8 cellular contexts compared by ENCODE assay signal in genomic region chr2:110465312-110465711, GRCh38. TPM values are rescaled to one million over a fixed set of nuclear protein-coding genes. Genes with fewer than 3 reads are reported as not detected.
A peak's percentile ranks its signal among the peaks of the same experiment; 100 is the strongest.
DNase-seq lines count a peak whose midpoint lies in the region; ATAC-seq and TF ChIP-seq lines count a peak whose summit lies in the region.
"Not testable (repeated sequence)": the region's sequence is repeated elsewhere in the genome, so short reads cannot be mapped to it uniquely, and the experiment has no call there.
"Had no signal": no experiment of that assay in that cellular context is flagged by ENCODE, and none has a peak within 500 bp of the region (broad histone marks: within the 10 kb centered on the region; RNA-seq: fewer than 3 reads in every experiment).

No MANE protein-coding gene starts in this region.

- TF ChIP-seq CTCF in right lobe of liver (IDR thresholded peaks at IDR 0.05), result not testable (repeated sequence)

- TF ChIP-seq POLR2A in right lobe of liver (IDR thresholded peaks at IDR 0.05), result not testable (repeated sequence)

- not testable (repeated sequence) for H3K4me1 ChIP-seq in right lobe of liver

- H3K9me3 ChIP-seq in right lobe of liver, result not testable (repeated sequence)

- not testable (repeated sequence) for H3K27me3 ChIP-seq in right lobe of liver

- not testable (repeated sequence) for H3K4me3 ChIP-seq in right lobe of liver

- not testable (repeated sequence) for H3K4me1 Mint-ChIP-seq in activated T-helper 17 cell treated with anti-CD3 and anti-CD28 coated beads, Interleukin-2, amount 50 U/mL, for 72 hours

- peak; percentile 84 for ATAC-seq in GM18909 (IDR thresholded peaks at IDR 0.05; ENCODE audit: poor library complexity, unreplicated experiment)
- peak; percentile 91 for ATAC-seq in GM21423 (IDR thresholded peaks at IDR 0.05; ENCODE audit: unreplicated experiment)
- ATAC-seq in HG02588 (IDR thresholded peaks at IDR 0.05; ENCODE audit: unreplicated experiment), result peak; percentile 84
- ATAC-seq in HG03039 (IDR thresholded peaks at IDR 0.05; ENCODE audit: unreplicated experiment), result peak; percentile 82
- peak; percentile 94 for ATAC-seq in HG03460 (IDR thresholded peaks at IDR 0.05; ENCODE audit: unreplicated experiment)
- ATAC-seq in activated T-helper 17 cell treated with anti-CD3 and anti-CD28 coated beads, Interleukin-2, amount 50 U/mL, for 72 hours (replicated peaks), result peak; percentile 67
- peak in 3 of 4 donors; percentile 52 to 86 (median 59) for ATAC-seq in right lobe of liver

- not testable (repeated sequence) for H3K36me3 Mint-ChIP-seq in activated T-helper 17 cell treated with anti-CD3 and anti-CD28 coated beads, Interleukin-2, amount 50 U/mL, for 72 hours (ENCODE audit: low read depth)

- not testable (repeated sequence) for DNase-seq in right lobe of liver

- not testable (repeated sequence) for H3K4me3 Mint-ChIP-seq in activated T-helper 17 cell treated with anti-CD3 and anti-CD28 coated beads, Interleukin-2, amount 50 U/mL, for 72 hours

- not testable (repeated sequence) for H3K27ac ChIP-seq in right lobe of liver

- H3K27me3 Mint-ChIP-seq in activated T-helper 17 cell treated with anti-CD3 and anti-CD28 coated beads, Interleukin-2, amount 50 U/mL, for 72 hours, result not testable (repeated sequence)

- not testable (repeated sequence) for H3K36me3 ChIP-seq in right lobe of liver

- intact Hi-C loops in right lobe of liver (cut with DNase I), result not testable (repeated sequence)

- H3K27ac Mint-ChIP-seq in activated T-helper 17 cell treated with anti-CD3 and anti-CD28 coated beads, Interleukin-2, amount 50 U/mL, for 72 hours, result not testable (repeated sequence)

- WGBS in right lobe of liver (ENCODE audit: insufficient coverage, low coverage, low lambda C conversion rate, missing lambda C conversion rate), result no CpG with 5 or more reads among the region's 8 CpGs

- not testable (repeated sequence) for H3K9me3 Mint-ChIP-seq in activated T-helper 17 cell treated with anti-CD3 and anti-CD28 coated beads, Interleukin-2, amount 50 U/mL, for 72 hours

RNA-seq across cellular contexts. Expression of gene LIMS4, which starts 7.3 kb away (rescaled TPM):
- 1 to 10 TPM in 1 of 2 donors, under 1 TPM in 1; 0.43 to 2.9 TPM for total RNA-seq in activated T-helper 17 cell treated with anti-CD3 and anti-CD28 coated beads, Interleukin-2, amount 50 U/mL, for 72 hours
- under 1 TPM in 1 of 6 experiments, not detected in 5; 0.30 TPM for total RNA-seq in right lobe of liver
- total RNA-seq: activated T-helper 1 cell treated with anti-CD3 and anti-CD28 coated beads, Interleukin-12 subunit alpha, Interleukin-12 subunit beta, Interleukin-2, Interleukin-4 antibody, amounts not matched to agents 30 ng/mL and 10 ng/mL and 1 ng/mL, durations not matched to agents 14 hours and 24 hours and 36 hours had no signal
